Comparison of ENCODE assay signal across 9 cellular contexts in the genomic region with DNA sequence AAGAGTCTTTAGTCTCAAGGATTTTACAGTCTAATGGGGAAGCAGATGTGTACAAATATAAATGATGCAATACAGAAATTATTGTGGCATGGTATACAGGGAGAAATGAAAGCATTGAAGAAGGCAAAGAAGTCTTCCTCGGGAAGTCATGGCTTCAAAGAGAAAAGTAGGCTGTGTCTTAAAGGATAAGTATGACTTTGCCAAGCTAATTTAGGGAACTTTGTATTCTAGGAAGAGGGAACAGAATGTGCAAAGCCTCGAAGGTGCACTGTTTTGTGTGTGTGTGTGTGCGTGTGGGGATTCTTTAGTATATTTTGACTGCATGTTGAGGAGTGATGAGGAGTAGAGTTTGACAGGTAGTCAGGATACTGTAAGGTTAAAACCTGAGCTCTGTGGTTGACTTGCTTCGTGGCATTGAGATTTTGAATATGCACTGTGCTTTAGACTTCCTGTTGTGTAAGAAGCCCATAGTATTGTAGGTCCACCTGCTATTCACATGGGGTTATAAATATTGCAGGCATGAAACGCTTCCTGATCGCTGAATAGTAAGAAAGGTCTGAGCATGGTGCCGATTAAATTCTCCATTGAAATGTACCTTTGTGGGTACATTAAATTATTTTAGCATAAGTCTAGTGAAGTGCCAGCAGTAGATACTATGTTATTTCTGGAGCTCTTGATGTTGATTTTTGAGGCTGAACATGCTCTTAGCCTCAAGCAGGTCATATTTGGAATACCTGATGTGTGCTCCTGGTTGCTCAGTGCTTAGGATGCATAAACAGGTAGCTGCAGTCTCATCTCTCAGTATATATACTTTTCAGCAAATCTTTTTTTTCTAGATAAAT. TPM values are rescaled to one million over a fixed set of nuclear protein-coding genes. Genes with fewer than 3 reads are reported as not detected.
A peak's percentile ranks its signal among the peaks of the same experiment; 100 is the strongest.
DNase-seq lines count a peak whose midpoint lies in the region; ATAC-seq and TF ChIP-seq lines count a peak whose summit lies in the region.
"Had no signal": no experiment of that assay in that cellular context is flagged by ENCODE, and none has a peak within 500 bp of the region (broad histone marks: within the 10 kb centered on the region; RNA-seq: fewer than 3 reads in every experiment).

No MANE protein-coding gene starts in this region.

- no peaks in the 10 kb centered on the region for H3K27me3 ChIP-seq in CD8-positive, alpha-beta T cell (ENCODE audit: insufficient read depth, low read length)
- H3K27me3 ChIP-seq in mononuclear cell (ENCODE audit: insufficient read depth, low read length) (no peaks in the 10 kb centered on the region), HAP-1 (ENCODE audit: low read depth) (no peaks in the 10 kb centered on the region)

- H3K4me3 ChIP-seq in CD8-positive, alpha-beta T cell (ENCODE audit: low read depth, low read length), result peak overlapping the region; percentile 50
- H3K4me3 ChIP-seq in mononuclear cell (ENCODE audit: low read length), result peak overlapping the region; percentile 5
- H3K4me3 ChIP-seq in HAP-1, result no peak overlapping the region

- H3K27ac ChIP-seq in CD8-positive, alpha-beta T cell (ENCODE audit: low read depth, low read length), result peak overlapping the region; percentile 93

- TF ChIP-seq CTCF in CD8-positive, alpha-beta T cell (IDR thresholded peaks at IDR 0.05), result no peak

- peak; percentile 34 for ATAC-seq in CD8-positive, alpha-beta T cell
- peak; percentile 40 for ATAC-seq in GM21447 (IDR thresholded peaks at IDR 0.05; ENCODE audit: unreplicated experiment)
- no peak for ATAC-seq in GM18517 (IDR thresholded peaks at IDR 0.05; ENCODE audit: unreplicated experiment)

- DNase-seq in CD8-positive, alpha-beta T cell, result peak in 1 of 7 experiments; percentile 40
- no peak for DNase-seq in stimulated activated CD4-positive, alpha-beta T cell treated with anti-CD3 and anti-CD28 coated beads, Interleukin-4, amount 100 ng/mL, for 4 hours
- DNase-seq in GOT3 (lab: John Stamatoyannopoulos, UW) (no peak), HAP-1 (ENCODE audit: low spot score in 2 of 2) (no peak)
- DNase-seq: activated CD4-positive, alpha-beta T cell treated with anti-CD3 and anti-CD28 coated beads, Interleukin-2, amount 50 U/mL, for 1 hour had no signal

- H3K4me1 Mint-ChIP-seq in CD8-positive, alpha-beta T cell (ENCODE audit: low read depth), result peaks cover 91% of the 10 kb centered on the region
- H3K4me1 Mint-ChIP-seq in T-helper 1 cell treated with Interleukin-12 subunit alpha and Interleukin-12 subunit beta and Interleukin-4 antibody, amounts not matched to agents 30 μg/mL and 1 μg/mL, for 36 hours (ENCODE audit: low read depth), result peaks cover 78% of the 10 kb centered on the region

- no peaks in the 10 kb centered on the region for H3K9me3 ChIP-seq in CD8-positive, alpha-beta T cell (ENCODE audit: low read length)
- H3K9me3 ChIP-seq in mononuclear cell (ENCODE audit: low read depth, low read length), result no peaks in the 10 kb centered on the region
- H3K9me3 ChIP-seq in HAP-1, result no peaks in the 10 kb centered on the region

- CTCF ChIA-PET in CD8-positive, alpha-beta T cell (lab: Charles Lee), result interaction anchor here (0.9 to 14.0 kb wide), 6 partner anchors 18 to 228 kb away, joined by 3 to 109 read pairs (median 4); no protein-coding TSS in a partner anchor

- in situ Hi-C loops in HAP-1 (cut with MboI; ENCODE audit: low sequenced_read_pairs), result no loop called here

- H3K9me3 Mint-ChIP-seq in CD8-positive, alpha-beta T cell, result no peaks in the 10 kb centered on the region
- H3K9me3 Mint-ChIP-seq in T-helper 1 cell treated with Interleukin-12 subunit alpha and Interleukin-12 subunit beta and Interleukin-4 antibody, amounts not matched to agents 30 μg/mL and 1 μg/mL, for 36 hours, result no peaks in the 10 kb centered on the region

- H3K27ac Mint-ChIP-seq in CD8-positive, alpha-beta T cell, result peak overlapping the region; percentile 100
- peak overlapping the region; percentile 98 for H3K27ac Mint-ChIP-seq in T-helper 1 cell treated with Interleukin-12 subunit alpha and Interleukin-12 subunit beta and Interleukin-4 antibody, amounts not matched to agents 30 μg/mL and 1 μg/mL, for 36 hours

- H3K36me3 Mint-ChIP-seq in CD8-positive, alpha-beta T cell, result peaks cover 63% of the 10 kb centered on the region
- peaks cover 45% of the 10 kb centered on the region for H3K36me3 Mint-ChIP-seq in T-helper 1 cell treated with Interleukin-12 subunit alpha and Interleukin-12 subunit beta and Interleukin-4 antibody, amounts not matched to agents 30 μg/mL and 1 μg/mL, for 36 hours (ENCODE audit: low read depth)

- POLR2A ChIA-PET in CD8-positive, alpha-beta T cell (lab: Charles Lee), result interaction anchor here (0.5 to 1.9 kb wide), 9 partner anchors 8 to 1503 kb away, joined by 3 to 10 read pairs (median 5); a partner anchor contains a TSS

- intact Hi-C loops in CD8-positive, alpha-beta T cell (cut with DNase I, micrococcal nuclease), result no loop called here

- peak overlapping the region; percentile 86 for H3K4me3 Mint-ChIP-seq in CD8-positive, alpha-beta T cell
- peak overlapping the region; percentile 84 for H3K4me3 Mint-ChIP-seq in T-helper 1 cell treated with Interleukin-12 subunit alpha and Interleukin-12 subunit beta and Interleukin-4 antibody, amounts not matched to agents 30 μg/mL and 1 μg/mL, for 36 hours

- H3K36me3 ChIP-seq in CD8-positive, alpha-beta T cell (ENCODE audit: insufficient read depth, low read length), result peaks cover 3% of the 10 kb centered on the region
- H3K36me3 ChIP-seq in HAP-1 (replicated peaks), result no peaks in the 10 kb centered on the region

- no peaks in the 10 kb centered on the region for H3K27me3 Mint-ChIP-seq in CD8-positive, alpha-beta T cell (ENCODE audit: low read depth)
- H3K27me3 Mint-ChIP-seq in T-helper 1 cell treated with Interleukin-12 subunit alpha and Interleukin-12 subunit beta and Interleukin-4 antibody, amounts not matched to agents 30 μg/mL and 1 μg/mL, for 36 hours (ENCODE audit: low read depth), result no peaks in the 10 kb centered on the region

- peaks cover 93% of the 10 kb centered on the region for H3K4me1 ChIP-seq in CD8-positive, alpha-beta T cell (ENCODE audit: insufficient read depth, low read length)
- peaks cover 93% of the 10 kb centered on the region for H3K4me1 ChIP-seq in mononuclear cell (ENCODE audit: insufficient read depth, low read length)
- H3K4me1 ChIP-seq in HAP-1, result no peaks in the 10 kb centered on the region

RNA-seq across cellular contexts. Expression of a gene that starts 8.0 kb away (rescaled TPM):
- 100 to 1,000 TPM; 167 to 171 TPM for total RNA-seq in CD8-positive, alpha-beta T cell
- total RNA-seq in mononuclear cell, result 201 TPM
